In genomic region chr1:66000033-66000637, GRCh38 we compare ENCODE assay signal across 23 cellular contexts.
DNase-seq lines count a peak whose midpoint lies in the region.
"Had no signal": no experiment of that assay in that cellular context is flagged by ENCODE, and none has a peak within 500 bp of the region (broad histone marks: within the 10 kb centered on the region; RNA-seq: fewer than 3 reads in every experiment).

No MANE protein-coding gene starts in this region.

- DNase-seq in NCI-H2171 treated with DMSO at 0.1 percent for 48 hours (lab: John Stamatoyannopoulos, UW) (peak; percentile 1), NCI-H2171 (lab: John Stamatoyannopoulos, UW) (no peak), NCI-H510A treated with DMSO at 0.1 percent for 48 hours (lab: John Stamatoyannopoulos, UW) (peak; percentile 77), fibroblast of gingiva (ENCODE audit: low read depth) (peak; percentile 3), T-helper 9 cell (no peak), islet precursor cell (no peak), HPDE6-E6E7 (ENCODE audit: extremely low spot score) (no peak)
- DNase-seq in activated CD4-positive, alpha-beta T cell treated with anti-CD3 and anti-CD28 coated beads, Interleukin-2, amount 10 ng/mL, durations not matched to agents 7 days and 5 days: no peak
- DNase-seq: activated CD4-positive, alpha-beta T cell treated with anti-CD3 and anti-CD28 coated beads for 36 hours; amygdala; CD4-positive, alpha-beta memory T cell; EL; NCI-H1092; NCI-H2081 treated with DMSO at 0.1 percent for 48 hours; SHP77 treated with DMSO at 0.1 percent for 48 hours; stimulated activated naive B cell treated with anti-CD40 and anti-IgM and Interleukin-4, amounts not matched to agents 10 μg/mL and 1 μg/mL and 100 μg/mL, for 72 hours; upper lobe of right lung had no signal

- no peaks in the 10 kb centered on the region for H3K9me3 Mint-ChIP-seq in activated CD4-positive, alpha-beta T cell treated with anti-CD3 and anti-CD28 coated beads, Interleukin-2, amount 10 ng/mL, durations not matched to agents 7 days and 5 days
- H3K9me3 Mint-ChIP-seq: activated naive CD4-positive, alpha-beta T cell treated with anti-CD3 and anti-CD28 coated beads, Interleukin-2, amount 50 U/mL, for 72 hours; activated T-helper 2 cell treated with anti-CD3 and anti-CD28 coated beads, Interferon-gamma antibody, Interleukin-2, Interleukin-4, amounts not matched to agents 10 μg/mL and 5 μg/mL and 100 μg/mL, durations not matched to agents 14 hours and 24 hours and 36 hours; CD4-positive, alpha-beta memory T cell; GM23338; memory B cell; nephron; stimulated activated naive B cell treated with anti-CD40 and anti-IgM and Interleukin-4, amounts not matched to agents 10 μg/mL and 1 μg/mL and 100 μg/mL, for 72 hours; T-helper 2 cell treated with Interferon-gamma antibody and Interleukin-4, amounts not matched to agents 5 μg/mL and 100 μg/mL, for 36 hours had no signal

- H3K27me3 Mint-ChIP-seq in activated CD4-positive, alpha-beta T cell treated with anti-CD3 and anti-CD28 coated beads, Interleukin-2, amount 10 ng/mL, durations not matched to agents 7 days and 5 days: peaks cover 2% of the 10 kb centered on the region

- H3K4me1 Mint-ChIP-seq in activated CD4-positive, alpha-beta T cell treated with anti-CD3 and anti-CD28 coated beads, Interleukin-2, amount 10 ng/mL, durations not matched to agents 7 days and 5 days: no peaks in the 10 kb centered on the region
- H3K4me1 Mint-ChIP-seq: activated CD4-positive, alpha-beta T cell treated with anti-CD3 and anti-CD28 coated beads for 36 hours; CD4-positive, alpha-beta memory T cell; memory B cell; nephron; stimulated activated naive B cell treated with anti-CD40 and anti-IgM and Interleukin-4, amounts not matched to agents 10 μg/mL and 1 μg/mL and 100 μg/mL, for 72 hours had no signal

- no peak overlapping the region for H3K27ac Mint-ChIP-seq in activated CD4-positive, alpha-beta T cell treated with anti-CD3 and anti-CD28 coated beads, Interleukin-2, amount 10 ng/mL, durations not matched to agents 7 days and 5 days
- H3K27ac Mint-ChIP-seq: activated CD4-positive, alpha-beta T cell treated with anti-CD3 and anti-CD28 coated beads for 36 hours; activated naive CD4-positive, alpha-beta T cell treated with anti-CD3 and anti-CD28 coated beads, Interleukin-2, amount 50 U/mL, for 72 hours; activated T-helper 2 cell treated with anti-CD3 and anti-CD28 coated beads, Interferon-gamma antibody, Interleukin-2, Interleukin-4, amounts not matched to agents 10 μg/mL and 5 μg/mL and 100 μg/mL, durations not matched to agents 14 hours and 24 hours and 36 hours; CD4-positive, alpha-beta memory T cell; GM23338; memory B cell; nephron; stimulated activated naive B cell treated with anti-CD40 and anti-IgM and Interleukin-4, amounts not matched to agents 10 μg/mL and 1 μg/mL and 100 μg/mL, for 72 hours; T-helper 2 cell treated with Interferon-gamma antibody and Interleukin-4, amounts not matched to agents 5 μg/mL and 100 μg/mL, for 36 hours had no signal

- CTCF ChIA-PET in activated CD4-positive, alpha-beta T cell treated with anti-CD3 and anti-CD28 coated beads, Interleukin-2, amount 10 ng/mL, durations not matched to agents 7 days and 5 days (lab: Charles Lee): interaction anchor here (0.6 to 1.7 kb wide), 3 partner anchors 123 to 1482 kb away, joined by 3 to 5 read pairs (median 3); no protein-coding TSS in a partner anchor

- H3K4me3 Mint-ChIP-seq in activated CD4-positive, alpha-beta T cell treated with anti-CD3 and anti-CD28 coated beads, Interleukin-2, amount 10 ng/mL, durations not matched to agents 7 days and 5 days: no peak overlapping the region
- H3K4me3 Mint-ChIP-seq: activated CD4-positive, alpha-beta T cell treated with anti-CD3 and anti-CD28 coated beads for 36 hours; CD4-positive, alpha-beta memory T cell; GM23338; memory B cell; nephron; stimulated activated naive B cell treated with anti-CD40 and anti-IgM and Interleukin-4, amounts not matched to agents 10 μg/mL and 1 μg/mL and 100 μg/mL, for 72 hours; T-helper 2 cell treated with Interferon-gamma antibody and Interleukin-4, amounts not matched to agents 5 μg/mL and 100 μg/mL, for 36 hours had no signal

- no peaks in the 10 kb centered on the region for H3K36me3 Mint-ChIP-seq in activated CD4-positive, alpha-beta T cell treated with anti-CD3 and anti-CD28 coated beads, Interleukin-2, amount 10 ng/mL, durations not matched to agents 7 days and 5 days (ENCODE audit: low read depth)
- H3K36me3 Mint-ChIP-seq: activated naive CD4-positive, alpha-beta T cell treated with anti-CD3 and anti-CD28 coated beads, Interleukin-2, amount 50 U/mL, for 72 hours; CD4-positive, alpha-beta memory T cell; memory B cell; stimulated activated naive B cell treated with anti-CD40 and anti-IgM and Interleukin-4, amounts not matched to agents 10 μg/mL and 1 μg/mL and 100 μg/mL, for 72 hours had no signal

- POLR2A ChIA-PET in activated CD4-positive, alpha-beta T cell treated with anti-CD3 and anti-CD28 coated beads, Interleukin-2, amount 10 ng/mL, durations not matched to agents 7 days and 5 days (lab: Charles Lee): no interaction called here

Comparison
In these comparisons a context has a peak if more than half of its experiments do, and no peak if none do; other contexts are left out.
1. DNase-seq: peak in NCI-H2171 treated with DMSO at 0.1 percent for 48 hours (single experiment), NCI-H510A treated with DMSO at 0.1 percent for 48 hours (single experiment) and fibroblast of gingiva (single experiment); none in NCI-H2171 (single experiment), T-helper 9 cell (single experiment), islet precursor cell (single experiment), activated CD4-positive, alpha-beta T cell treated with anti-CD3 and anti-CD28 coated beads, Interleukin-2, amount 10 ng/mL, durations not matched to agents 7 days and 5 days (single experiment) and HPDE6-E6E7 (single experiment).